ENCODE assay signal across 21 cellular contexts in genomic region chr7:32103361-32103760, GRCh38. TPM values are rescaled to one million over a fixed set of nuclear protein-coding genes. Genes with fewer than 3 reads are reported as not detected.
DNase-seq lines count a peak whose midpoint lies in the region; ATAC-seq and TF ChIP-seq lines count a peak whose summit lies in the region.
"Had no signal": no experiment of that assay in that cellular context is flagged by ENCODE, and none has a peak within 500 bp of the region (broad histone marks: within the 10 kb centered on the region; RNA-seq: fewer than 3 reads in every experiment).

No MANE protein-coding gene starts in this region.

- H3K9ac ChIP-seq in mammary epithelial cell (ENCODE audit: insufficient read depth, low read length) = no peak overlapping the region

- intact Hi-C loops in heart right ventricle (cut with DNase I) (loop anchor here in 5 of 10 donors (2.0 to 10.0 kb wide), 4 partner anchors 47 to 51 kb away; no protein-coding TSS in a partner anchor), left cardiac atrium (cut with DNase I) (loop anchor here in 1 of 2 donors (5.0 to 10.0 kb wide), 2 partner anchors 54 to 481 kb away; no protein-coding TSS in a partner anchor), mammary epithelial cell (cut with micrococcal nuclease) (no loop called here), posterior vena cava (cut with DNase I) (no loop called here)

- H3K4me3 ChIP-seq in heart right ventricle (no peak overlapping the region), mammary epithelial cell (replicated peaks in 1 of 3; ENCODE audit: insufficient read depth in 1 of 3, low read depth in 2 of 3, low read length in 3 of 3) (no peak overlapping the region)
- H3K4me3 ChIP-seq: GM12878, HAP-1, K562 had no signal

- BruUV-seq in mammary epithelial cell (replicated peaks; lab: Mats Ljungman, UMichigan) = no TSS peak

- 68 to 75% methylated on average over 4 of the region's 4 CpGs for WGBS in heart right ventricle, 2 donors
- 7% methylated on average over 4 of the region's 4 CpGs for WGBS in mammary epithelial cell (ENCODE audit: low coverage, missing lambda C conversion rate)

- H3K4me2 ChIP-seq in mammary epithelial cell (ENCODE audit: insufficient read depth, low read depth, low read length) = peak overlapping the region; percentile 46

- peaks cover 0 to 35% (median 12%) of the 10 kb centered on the region in 9 donors for H3K4me1 ChIP-seq in heart right ventricle
- H3K4me1 ChIP-seq in mammary epithelial cell (ENCODE audit: insufficient read depth, low read length) = peaks cover 32% of the 10 kb centered on the region
- H3K4me1 ChIP-seq: HAP-1 had no signal

- CTCF ChIA-PET in mammary epithelial cell (lab: Charles Lee; ENCODE audit: low non-redundant PET) = no interaction called here

- ATAC-seq in heart right ventricle (no peak), left cardiac atrium (no peak)
- ATAC-seq: GM12878, K562 had no signal

- in situ Hi-C loops in mammary epithelial cell (cut with MboI; ENCODE audit: low sequenced_read_pairs in 2 of 2) = no loop called here

- no peaks in the 10 kb centered on the region for H3K27me3 ChIP-seq in heart right ventricle
- no peaks in the 10 kb centered on the region for H3K27me3 ChIP-seq in mammary epithelial cell (ENCODE audit: insufficient read depth, low read length)

- no peaks in the 10 kb centered on the region for H4K20me1 ChIP-seq in mammary epithelial cell (ENCODE audit: insufficient read depth, low read length)

- dilution Hi-C loops in mammary epithelial cell (cut with HindIII; ENCODE audit: low sequenced_read_pairs) = no loop called here

- no peak for TF ChIP-seq CTCF in heart right ventricle (IDR thresholded peaks at IDR 0.05)
- TF ChIP-seq CTCF in mammary epithelial cell (conservative IDR thresholded peaks at IDR 0.05 in 1 of 2, IDR thresholded peaks at IDR 0.05 in 1 of 2; ENCODE audit: extremely low read depth in 1 of 2, insufficient read depth in 1 of 2, low read depth in 1 of 2, low read length in 2 of 2) = no peak

- no peaks in the 10 kb centered on the region for H3K36me3 ChIP-seq in heart right ventricle
- no peaks in the 10 kb centered on the region for H3K36me3 ChIP-seq in mammary epithelial cell (ENCODE audit: insufficient read depth, low read length)
- H3K36me3 ChIP-seq: HAP-1 had no signal

- peak overlapping the region in 8 of 10 donors; percentile 37 to 81 (median 67) for H3K27ac ChIP-seq in heart right ventricle
- H3K27ac ChIP-seq in mammary epithelial cell (ENCODE audit: insufficient read depth, low read depth, low read length) = peak overlapping the region; percentile 53
- H3K27ac ChIP-seq: HL-60 had no signal

- peak overlapping the region; percentile 69 for H2AFZ ChIP-seq in mammary epithelial cell (ENCODE audit: low read depth, low read length)

- H3K9me3 ChIP-seq in heart right ventricle = peaks cover 0 to 19% (median 0%) of the 10 kb centered on the region in 11 donors
- H3K9me3 ChIP-seq in mammary epithelial cell (replicated peaks; ENCODE audit: insufficient read depth, low read length) = no peaks in the 10 kb centered on the region
- H3K9me3 ChIP-seq: HAP-1 had no signal

- DNase-seq in heart right ventricle (no peak), left cardiac atrium (no peak), COLO829 (ENCODE audit: low spot score) (peak; percentile 62), HT1080 (ENCODE audit: low read depth) (peak; percentile 44), mammary epithelial cell (peak; percentile 76), RKO (ENCODE audit: low spot score) (no peak), posterior vena cava (ENCODE audit: low spot score) (no peak)
- DNase-seq in effector CD4-positive, alpha-beta T cell = no peak
- DNase-seq: AML-193; CD4-positive, alpha-beta memory T cell; DMS 273 treated with DMSO at 0.1 percent for 48 hours; DMS53; DND-41; EL; IMR-90 had no signal

- H3K79me2 ChIP-seq in mammary epithelial cell (ENCODE audit: insufficient read depth, low read length) = no peaks in the 10 kb centered on the region

RNA-seq across cellular contexts. Expression of gene PDE1C, which starts 33.2 kb away (rescaled TPM):
- total RNA-seq in heart right ventricle (100 to 1,000 TPM; 124 to 315 (median 197) TPM), left cardiac atrium (10 to 100 TPM; 44.2 to 50.8 TPM), mammary epithelial cell (100 to 1,000 TPM in 1 of 2 donors, 10 to 100 TPM in 1; 35.8 to 109 TPM), posterior vena cava (10 to 100 TPM; 47.8 to 51.3 TPM)
- polyA plus RNA-seq in heart right ventricle (10 to 100 TPM; 11.7 to 67.7 TPM), mammary epithelial cell (8.0 TPM)
- 0.53 and 1.3 TPM in 2 replicates for total RNA-seq in HT1080 (2014; rRNA removed; shearing (Covaris generic))
- 2.1 and 4.0 TPM in 2 replicates for polyA plus RNA-seq in HT1080 (2015; cell fraction: cytosol; rRNA removed)
- polyA plus RNA-seq in HT1080 (2015; cell fraction: nucleus; rRNA removed) = 8.7 and 10.1 TPM in 2 replicates
- 112 TPM for polyA minus RNA-seq in mammary epithelial cell
- total RNA-seq: CD4-positive, alpha-beta memory T cell; G401; K562 had no signal
- polyA plus RNA-seq: CD14-positive monocyte; CD4-positive, alpha-beta memory T cell had no signal

Comparison
In these comparisons a context has a peak if more than half of its experiments do, and no peak if none do; other contexts are left out.
1. DNase-seq: peak in COLO829 (single experiment), HT1080 (single experiment) and mammary epithelial cell (single experiment); none in heart right ventricle (0 of 2), left cardiac atrium (single experiment), effector CD4-positive, alpha-beta T cell (single experiment), RKO (single experiment) and posterior vena cava (single experiment).
2. RNA of gene PDE1C, which starts 33.2 kb away (total RNA-seq): 124 to 315 TPM in heart right ventricle, 35.8 to 109 TPM in mammary epithelial cell, 47.8 to 51.3 TPM in posterior vena cava and 44.2 to 50.8 TPM in left cardiac atrium; 0.53 to 1.3 TPM in HT1080; every median in the first group is over 10 times any median in the second.